Comparison of ENCODE assay signal across 8 cellular contexts in genomic region chr1:24321712-24322635, GRCh38. TPM values are rescaled to one million over a fixed set of nuclear protein-coding genes. Genes with fewer than 3 reads are reported as not detected.
DNase-seq lines count a peak whose midpoint lies in the region; ATAC-seq lines count a peak whose summit lies in the region.

No MANE protein-coding gene starts in this region.

- DNase-seq in A172 (ENCODE audit: low spot score), result peak; percentile 71
- DNase-seq in KBM-7, result peak; percentile 84
- peak; percentile 19 for DNase-seq in cerebellar cortex (ENCODE audit: low spot score)
- DNase-seq in left colon, result peak; percentile 53 to 66
- DNase-seq in stimulated activated CD4-positive, alpha-beta T cell treated with anti-CD3 and anti-CD28 coated beads, Interleukin-4, amount 100 ng/mL, for 4 hours, result peak; percentile 56 to 59

- intact Hi-C loops in left colon (cut with DNase I, micrococcal nuclease), result no loop called here

- ATAC-seq in GM18909 (IDR thresholded peaks at IDR 0.05; ENCODE audit: poor library complexity, unreplicated experiment) (peak; percentile 60), left colon (peak; percentile 80), HG03025 (IDR thresholded peaks at IDR 0.05; ENCODE audit: low FRiP score, unreplicated experiment) (no peak)
- peak; percentile 70 to 74 for ATAC-seq in activated CD4-positive, CD25-positive, alpha-beta regulatory T cell treated with anti-CD3 and anti-CD28 coated beads, Interleukin-2, amount 50 U/mL, for 24 hours

- in situ Hi-C loops in KBM-7 (cut with MboI; ENCODE audit: low pct_unique_long_range_greater_than_20kb, low sequenced_read_pairs), result no loop called here

RNA-seq across cellular contexts. Expression of gene GRHL3, which starts 2.8 kb away (rescaled TPM):
- 0.10 TPM in 1 of 2 replicates, not detected in the other for total RNA-seq in A172 (2014; rRNA removed; shearing (Covaris generic))
- under 1 TPM in 1 of 2 donors, not detected in 1; 0.45 TPM for total RNA-seq in left colon

Comparison
In these comparisons a context has a peak if more than half of its experiments do, and no peak if none do; other contexts are left out.
1. DNase-seq: peak in every context shown above with its lines; median percentile 84 in KBM-7; 71 in A172; 60 in left colon; 58 in stimulated activated CD4-positive, alpha-beta T cell treated with anti-CD3 and anti-CD28 coated beads, Interleukin-4, amount 100 ng/mL, for 4 hours; 19 in cerebellar cortex.